In the genomic region with DNA sequence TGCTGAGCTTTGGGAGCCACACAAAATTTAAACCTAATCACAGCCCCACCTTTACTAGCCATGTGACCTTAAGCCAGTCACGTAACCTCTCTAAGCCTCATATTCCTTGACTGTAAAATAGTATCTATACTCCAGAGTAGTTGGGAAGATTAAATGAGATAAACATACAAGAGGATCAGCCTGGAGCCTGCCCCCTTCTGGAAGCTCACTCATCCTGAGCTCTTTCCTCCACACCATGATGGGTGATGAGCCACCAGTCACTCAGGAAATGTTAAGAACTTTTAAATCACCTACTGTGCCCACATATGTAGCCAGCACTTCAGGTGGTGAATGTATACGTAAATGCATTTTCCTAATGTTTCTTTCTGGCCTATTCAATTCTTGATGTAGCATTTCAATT, we compare ENCODE assay signal across 25 cellular contexts.
"Had no signal": no experiment of that assay in that cellular context is flagged by ENCODE, and none has a peak within 500 bp of the region (broad histone marks: within the 10 kb centered on the region; RNA-seq: fewer than 3 reads in every experiment).

No MANE protein-coding gene starts in this region.

- H3K4me3 ChIP-seq: esophagus squamous epithelium, heart right ventricle, lower lobe of right lung, ovary, psoas muscle, sigmoid colon, stomach, thyroid gland, vagina had no signal

- H3K36me3 ChIP-seq: esophagus squamous epithelium, heart right ventricle, lower lobe of right lung, ovary, sigmoid colon, stomach, thyroid gland, vagina had no signal

- H3K27ac ChIP-seq: esophagus squamous epithelium, heart right ventricle, lower lobe of right lung, ovary, psoas muscle, sigmoid colon, stomach, vagina had no signal

- H3K27me3 ChIP-seq: esophagus squamous epithelium, ovary, sigmoid colon, stomach, thyroid gland, vagina had no signal

- H3K4me1 ChIP-seq: esophagus squamous epithelium, heart right ventricle, lower lobe of right lung, psoas muscle, sigmoid colon, stomach, vagina had no signal

- H3K4me1 Mint-ChIP-seq: immature natural killer cell; natural killer cell; stimulated activated effector memory CD8-positive, alpha-beta T cell treated with anti-CD3 and anti-CD28 coated beads, Interleukin-12 subunit alpha, Interleukin-12 subunit beta, amount 100 ng/mL, for 72 hours had no signal

- DNase-seq: effector CD8-positive, alpha-beta T cell; esophagus squamous epithelium; foreskin melanocyte; glutamatergic neuron; heart right ventricle; hippocampal formation; immature natural killer cell; left ventricle myocardium superior; lower lobe of right lung; natural killer cell; occipital lobe; ovary; posterior cingulate gyrus; psoas muscle; right cardiac atrium; sigmoid colon; stimulated activated CD4-positive, alpha-beta T cell treated with anti-CD3 and anti-CD28 coated beads, Interleukin-2, amount 100 ng/mL, for 24 hours; stimulated activated CD4-positive, alpha-beta T cell treated with anti-CD3 and anti-CD28 coated beads, Interleukin-4, amount 100 ng/mL, for 24 hours; stimulated activated naive CD4-positive, alpha-beta T cell treated with Interleukin-2 at 50 U/mL for 16 hours; stomach; thyroid gland; trophoblast cell had no signal

- H3K4me3 Mint-ChIP-seq: dendritic cell treated with granulocyte-macrophage colony-stimulating factor and Interleukin-4, amounts not matched to agents 40 ng/mL and 50 ng/mL, for 4 days; immature natural killer cell; natural killer cell; stimulated activated effector memory CD8-positive, alpha-beta T cell treated with anti-CD3 and anti-CD28 coated beads, Interleukin-12 subunit alpha, Interleukin-12 subunit beta, amount 100 ng/mL, for 72 hours had no signal

- H3K27ac Mint-ChIP-seq: dendritic cell treated with granulocyte-macrophage colony-stimulating factor and Interleukin-4, amounts not matched to agents 40 ng/mL and 50 ng/mL, for 4 days; immature natural killer cell; natural killer cell; stimulated activated effector memory CD8-positive, alpha-beta T cell treated with anti-CD3 and anti-CD28 coated beads, Interleukin-12 subunit alpha, Interleukin-12 subunit beta, amount 100 ng/mL, for 72 hours had no signal

- ATAC-seq: heart right ventricle; left ventricle myocardium superior; lower lobe of right lung; natural killer cell; psoas muscle; right cardiac atrium; stimulated activated effector memory CD8-positive, alpha-beta T cell treated with anti-CD3 and anti-CD28 coated beads, Interleukin-12 subunit alpha, Interleukin-12 subunit beta, amount 100 ng/mL, for 72 hours had no signal

- H3K36me3 Mint-ChIP-seq: immature natural killer cell; natural killer cell; stimulated activated effector memory CD8-positive, alpha-beta T cell treated with anti-CD3 and anti-CD28 coated beads, Interleukin-12 subunit alpha, Interleukin-12 subunit beta, amount 100 ng/mL, for 72 hours had no signal

- H3K9me3 ChIP-seq: esophagus squamous epithelium, lower lobe of right lung, ovary, psoas muscle, sigmoid colon, stomach, thyroid gland, vagina had no signal

- H3K27me3 Mint-ChIP-seq: dendritic cell treated with granulocyte-macrophage colony-stimulating factor and Interleukin-4, amounts not matched to agents 40 ng/mL and 50 ng/mL, for 4 days had no signal
